In genomic region chr5:3891118-3891517, GRCh38 we compare ENCODE assay signal across 21 cellular contexts.
"Had no signal": no experiment of that assay in that cellular context is flagged by ENCODE, and none has a peak within 500 bp of the region (broad histone marks: within the 10 kb centered on the region; RNA-seq: fewer than 3 reads in every experiment).

No MANE protein-coding gene starts in this region.

- H3K4me3 ChIP-seq: breast epithelium, colonic mucosa, esophagus squamous epithelium, gastrocnemius medialis, left lung, lung, ovary, prostate gland, right atrium auricular region, thyroid gland, upper lobe of right lung had no signal

- H3K27ac Mint-ChIP-seq: activated naive CD8-positive, alpha-beta T cell treated with anti-CD3 and anti-CD28 coated beads for 36 hours; activated T-helper 2 cell treated with anti-CD3 and anti-CD28 coated beads, Interferon-gamma antibody, Interleukin-2, Interleukin-4, amounts not matched to agents 10 μg/mL and 5 μg/mL and 100 μg/mL, durations not matched to agents 14 hours and 24 hours and 36 hours; naive thymus-derived CD4-positive, alpha-beta T cell had no signal

- H3K4me1 ChIP-seq: breast epithelium, colonic mucosa, esophagus squamous epithelium, gastrocnemius medialis, left lung, prostate gland, right atrium auricular region, upper lobe of right lung had no signal

- H3K9me3 ChIP-seq: breast epithelium, colonic mucosa, esophagus squamous epithelium, gastrocnemius medialis, prostate gland, right atrium auricular region, thyroid gland, upper lobe of right lung had no signal

- H3K4me3 Mint-ChIP-seq: activated naive CD8-positive, alpha-beta T cell treated with anti-CD3 and anti-CD28 coated beads for 36 hours; activated T-cell treated with anti-CD3 and anti-CD28 coated beads, Interleukin-2, amount 50 U/mL, for 4 hours; naive thymus-derived CD4-positive, alpha-beta T cell had no signal

- H3K27ac ChIP-seq: breast epithelium, colonic mucosa, esophagus squamous epithelium, gastrocnemius medialis, left lung, ovary, prostate gland, right atrium auricular region, thyroid gland, upper lobe of right lung had no signal

- DNase-seq: activated CD8-positive, alpha-beta memory T cell treated with anti-CD3 and anti-CD28 coated beads, Interleukin-2, amount 50 U/mL, for 4 hours; activated naive CD4-positive, alpha-beta T cell; activated naive CD8-positive, alpha-beta T cell treated with anti-CD3 and anti-CD28 coated beads for 36 hours; activated T-cell treated with anti-CD3 and anti-CD28 coated beads, Interleukin-2, amount 50 U/mL, for 4 hours; amniotic stem cell; colonic mucosa; esophagus squamous epithelium; gastrocnemius medialis; kidney glomerular epithelial cell; left lung; naive thymus-derived CD4-positive, alpha-beta T cell; ovary; stimulated activated CD4-positive, alpha-beta T cell treated with anti-CD3 and anti-CD28 coated beads, Interleukin-4, amount 100 ng/mL, for 4 hours; stimulated activated naive CD8-positive, alpha-beta T cell treated with anti-CD3 and anti-CD28 coated beads, Interleukin-15, Interleukin-2, amounts not matched to agents 100 U/mL and 50 U/mL, for 24 hours; thyroid gland; upper lobe of right lung had no signal

- H3K27me3 ChIP-seq: breast epithelium, colonic mucosa, esophagus squamous epithelium, gastrocnemius medialis, left lung, ovary, right atrium auricular region, thyroid gland, upper lobe of right lung had no signal

- H3K36me3 Mint-ChIP-seq: activated naive CD8-positive, alpha-beta T cell treated with anti-CD3 and anti-CD28 coated beads for 36 hours; naive thymus-derived CD4-positive, alpha-beta T cell had no signal

- ATAC-seq: activated T-cell treated with anti-CD3 and anti-CD28 coated beads, Interleukin-2, amount 50 U/mL, for 4 hours; gastrocnemius medialis; left lung; naive thymus-derived CD4-positive, alpha-beta T cell; stimulated activated naive CD8-positive, alpha-beta T cell treated with anti-CD3 and anti-CD28 coated beads, Interleukin-15, Interleukin-2, amounts not matched to agents 100 U/mL and 50 U/mL, for 24 hours; upper lobe of right lung had no signal

- H3K36me3 ChIP-seq: breast epithelium, colonic mucosa, esophagus squamous epithelium, gastrocnemius medialis, left lung, ovary, prostate gland, right atrium auricular region, thyroid gland, upper lobe of right lung had no signal

- H3K9me3 Mint-ChIP-seq: activated naive CD8-positive, alpha-beta T cell treated with anti-CD3 and anti-CD28 coated beads for 36 hours had no signal
